20 cellular contexts compared by ENCODE assay signal in genomic region chr17:74904687-74905409, GRCh38. TPM values are rescaled to one million over a fixed set of nuclear protein-coding genes. Genes with fewer than 3 reads are reported as not detected.
DNase-seq lines count a peak whose midpoint lies in the region; ATAC-seq lines count a peak whose summit lies in the region.
"Had no signal": no experiment of that assay in that cellular context is flagged by ENCODE, and none has a peak within 500 bp of the region (broad histone marks: within the 10 kb centered on the region; RNA-seq: fewer than 3 reads in every experiment).

No MANE protein-coding gene starts in this region.

- H3K18ac ChIP-seq in trophoblast cell (ENCODE audit: low read length), result no peak overlapping the region

- H3K27ac Mint-ChIP-seq in activated T-cell treated with anti-CD3 and anti-CD28 coated beads, Interleukin-2, amount 50 U/mL, for 72 hours, result no peak overlapping the region
- no peak overlapping the region for H3K27ac Mint-ChIP-seq in activated T-helper 17 cell treated with anti-CD3 and anti-CD28 coated beads, Interleukin-2, amount 50 U/mL, for 72 hours
- H3K27ac Mint-ChIP-seq: CD4-positive, CD25-positive, alpha-beta regulatory T cell had no signal

- H3K4me1 Mint-ChIP-seq in activated T-cell treated with anti-CD3 and anti-CD28 coated beads, Interleukin-2, amount 50 U/mL, for 72 hours (ENCODE audit: low read depth), result no peaks in the 10 kb centered on the region
- H3K4me1 Mint-ChIP-seq in activated T-helper 17 cell treated with anti-CD3 and anti-CD28 coated beads, Interleukin-2, amount 50 U/mL, for 72 hours, result no peaks in the 10 kb centered on the region

- H2AK5ac ChIP-seq in trophoblast cell (ENCODE audit: low read length), result no peak overlapping the region

- H3K36me3 Mint-ChIP-seq in activated T-cell treated with anti-CD3 and anti-CD28 coated beads, Interleukin-2, amount 50 U/mL, for 72 hours (ENCODE audit: insufficient read depth in 2 of 2), result no peaks in the 10 kb centered on the region
- H3K36me3 Mint-ChIP-seq in activated T-helper 17 cell treated with anti-CD3 and anti-CD28 coated beads, Interleukin-2, amount 50 U/mL, for 72 hours (ENCODE audit: low read depth), result no peaks in the 10 kb centered on the region
- H3K36me3 Mint-ChIP-seq: CD4-positive, CD25-positive, alpha-beta regulatory T cell had no signal

- no peak overlapping the region for H3K14ac ChIP-seq in trophoblast cell (ENCODE audit: low read length)

- H3K4me3 Mint-ChIP-seq in activated T-cell treated with anti-CD3 and anti-CD28 coated beads, Interleukin-2, amount 50 U/mL, for 72 hours, result no peak overlapping the region
- no peak overlapping the region for H3K4me3 Mint-ChIP-seq in activated T-helper 17 cell treated with anti-CD3 and anti-CD28 coated beads, Interleukin-2, amount 50 U/mL, for 72 hours
- H3K4me3 Mint-ChIP-seq: CD4-positive, CD25-positive, alpha-beta regulatory T cell had no signal

- H4K91ac ChIP-seq in trophoblast cell (ENCODE audit: low read depth, low read length), result no peak overlapping the region

- no peak overlapping the region for H2BK5ac ChIP-seq in trophoblast cell (ENCODE audit: low read depth, low read length, poor library complexity)

- no peak overlapping the region for H4K12ac ChIP-seq in trophoblast cell (ENCODE audit: low read depth, low read length)

- peaks cover 7% of the 10 kb centered on the region for H3K9me3 ChIP-seq in trophoblast cell (ENCODE audit: insufficient read depth, low read depth, low read length)

- ATAC-seq in activated T-cell treated with anti-CD3 and anti-CD28 coated beads, Interleukin-2, amount 50 U/mL, for 72 hours (replicated peaks in 1 of 2), result peak; percentile 76 to 94
- ATAC-seq in activated T-helper 17 cell treated with anti-CD3 and anti-CD28 coated beads, Interleukin-2, amount 50 U/mL, for 72 hours (replicated peaks), result peak; percentile 43
- peak; percentile 17 for ATAC-seq in esophagus mucosa

- H3K27me3 Mint-ChIP-seq in activated T-cell treated with anti-CD3 and anti-CD28 coated beads, Interleukin-2, amount 50 U/mL, for 72 hours (ENCODE audit: low read depth), result peaks cover 19% of the 10 kb centered on the region
- peaks cover 5% of the 10 kb centered on the region for H3K27me3 Mint-ChIP-seq in activated T-helper 17 cell treated with anti-CD3 and anti-CD28 coated beads, Interleukin-2, amount 50 U/mL, for 72 hours

- H3K4me1 ChIP-seq in trophoblast cell (ENCODE audit: control insufficient read depth in 1 of 2, insufficient read depth in 2 of 2, low read length in 2 of 2), result peaks cover 8 to 16% of the 10 kb centered on the region in 2 experiments

- H3K27me3 ChIP-seq in trophoblast cell (ENCODE audit: insufficient read depth, low read length), result no peaks in the 10 kb centered on the region

- no peak overlapping the region for H4K8ac ChIP-seq in trophoblast cell (ENCODE audit: low read depth, low read length)

- peak overlapping the region; percentile 3 for H3K9ac ChIP-seq in trophoblast cell (ENCODE audit: low read length)

- H3K4me3 ChIP-seq in trophoblast cell (ENCODE audit: low read depth, low read length), result no peak overlapping the region
- H3K4me3 ChIP-seq: PC-9 had no signal

- H3K36me3 ChIP-seq in trophoblast cell (ENCODE audit: control insufficient read depth in 1 of 2, insufficient read depth in 2 of 2, low read length in 2 of 2), result no peaks in the 10 kb centered on the region

- H3K23ac ChIP-seq in trophoblast cell (ENCODE audit: low read length), result peak overlapping the region; percentile 24

- no peak overlapping the region for H3K4me2 ChIP-seq in trophoblast cell (ENCODE audit: low read length)
- H3K4me2 ChIP-seq: PC-9 had no signal

- H2BK12ac ChIP-seq in trophoblast cell (ENCODE audit: low read length), result no peak overlapping the region

- no CpG with 5 or more reads among the region's 7 CpGs for WGBS in trophoblast cell (ENCODE audit: extremely low coverage, insufficient coverage, insufficient read length)

- H3K79me2 ChIP-seq in trophoblast cell (ENCODE audit: control insufficient read depth, insufficient read depth, low read length, poor library complexity), result no peaks in the 10 kb centered on the region

- no peak overlapping the region for H3K4ac ChIP-seq in trophoblast cell (ENCODE audit: low read depth, low read length)

- no peaks in the 10 kb centered on the region for H3K9me3 Mint-ChIP-seq in activated T-cell treated with anti-CD3 and anti-CD28 coated beads, Interleukin-2, amount 50 U/mL, for 72 hours
- no peaks in the 10 kb centered on the region for H3K9me3 Mint-ChIP-seq in activated T-helper 17 cell treated with anti-CD3 and anti-CD28 coated beads, Interleukin-2, amount 50 U/mL, for 72 hours
- H3K9me3 Mint-ChIP-seq: CD4-positive, CD25-positive, alpha-beta regulatory T cell had no signal

- H3K27ac ChIP-seq in trophoblast cell (ENCODE audit: low read depth, low read length), result no peak overlapping the region
- H3K27ac ChIP-seq: PC-9 had no signal

- H3K79me1 ChIP-seq in trophoblast cell (ENCODE audit: low read length), result peaks cover 6% of the 10 kb centered on the region

- H2BK120ac ChIP-seq in trophoblast cell (ENCODE audit: insufficient read depth, low read length, poor library complexity), result no peak overlapping the region

- no peak overlapping the region for H2AFZ ChIP-seq in trophoblast cell (ENCODE audit: insufficient read depth, low read length, poor library complexity)
- H2AFZ ChIP-seq: PC-9 had no signal

- peak; percentile 25 to 29 for DNase-seq in activated T-cell treated with anti-CD3 and anti-CD28 coated beads, Interleukin-2, amount 50 U/mL, for 72 hours
- no peak for DNase-seq in activated T-cell treated with anti-CD3 and anti-CD28 coated beads, Interleukin-2, amount 50 U/mL, for 1 hour
- DNase-seq in trophoblast cell (no peak), kidney tubule cell (ENCODE audit: low spot score) (no peak), DMS153 treated with DMSO at 0.1 percent for 48 hours (lab: John Stamatoyannopoulos, UW; ENCODE audit: unreplicated experiment) (no peak)
- DNase-seq: CD4-positive, CD25-positive, alpha-beta regulatory T cell; DMS79; GOT3; KBM-7; NCI-H1092; NCI-H1436; NCI-H1930; NCI-H748 treated with DMSO at 0.1 percent for 48 hours; PC-9; RPMI8226; SHP77 had no signal

RNA-seq across cellular contexts. Expression of gene FADS6, which starts 11.4 kb away (rescaled TPM):
- not detected for total RNA-seq in activated T-cell treated with anti-CD3 and anti-CD28 coated beads, Interleukin-2, amount 50 U/mL, for 72 hours
- total RNA-seq in activated T-helper 17 cell treated with anti-CD3 and anti-CD28 coated beads, Interleukin-2, amount 50 U/mL, for 72 hours, result not detected
- 1.4 TPM for total RNA-seq in esophagus mucosa
- 0.22 and 0.35 TPM in 2 replicates for polyA plus RNA-seq in trophoblast cell (2013)
- total RNA-seq: CD4-positive, CD25-positive, alpha-beta regulatory T cell; NCI-H460; PC-9 had no signal
- polyA plus RNA-seq: BJ; CD4-positive, CD25-positive, alpha-beta regulatory T cell had no signal

RNA-seq across cellular contexts. Expression of gene USH1G, which starts 18.2 kb away (rescaled TPM):
- not detected for total RNA-seq in activated T-cell treated with anti-CD3 and anti-CD28 coated beads, Interleukin-2, amount 50 U/mL, for 72 hours
- total RNA-seq in activated T-helper 17 cell treated with anti-CD3 and anti-CD28 coated beads, Interleukin-2, amount 50 U/mL, for 72 hours, result not detected
- 6.4 TPM for total RNA-seq in esophagus mucosa
- 0.04 and 0.05 TPM in 2 replicates for polyA plus RNA-seq in trophoblast cell (2013)
- total RNA-seq: CD4-positive, CD25-positive, alpha-beta regulatory T cell; NCI-H460 had no signal
- polyA plus RNA-seq: BJ; CD4-positive, CD25-positive, alpha-beta regulatory T cell had no signal

RNA-seq across cellular contexts. Expression of gene OTOP2, which starts 19.2 kb away (rescaled TPM):
- not detected for total RNA-seq in activated T-cell treated with anti-CD3 and anti-CD28 coated beads, Interleukin-2, amount 50 U/mL, for 72 hours
- not detected for total RNA-seq in activated T-helper 17 cell treated with anti-CD3 and anti-CD28 coated beads, Interleukin-2, amount 50 U/mL, for 72 hours
- total RNA-seq in esophagus mucosa, result 0.36 TPM
- not detected in 2 replicates for polyA plus RNA-seq in trophoblast cell (2013)
- total RNA-seq: CD4-positive, CD25-positive, alpha-beta regulatory T cell; NCI-H460; PC-9 had no signal
- polyA plus RNA-seq: BJ; CD4-positive, CD25-positive, alpha-beta regulatory T cell had no signal

RNA-seq across cellular contexts. Expression of gene OTOP3, which starts 30.9 kb away (rescaled TPM):
- not detected for total RNA-seq in activated T-cell treated with anti-CD3 and anti-CD28 coated beads, Interleukin-2, amount 50 U/mL, for 72 hours
- total RNA-seq in activated T-helper 17 cell treated with anti-CD3 and anti-CD28 coated beads, Interleukin-2, amount 50 U/mL, for 72 hours, result not detected
- total RNA-seq in esophagus mucosa, result 14.7 TPM
- polyA plus RNA-seq in trophoblast cell (2013), result not detected in 2 replicates
- total RNA-seq: CD4-positive, CD25-positive, alpha-beta regulatory T cell; NCI-H460; PC-9 had no signal
- polyA plus RNA-seq: BJ; CD4-positive, CD25-positive, alpha-beta regulatory T cell had no signal

RNA-seq across cellular contexts. Expression of gene FDXR, which starts 32.1 kb away (rescaled TPM):
- 10 to 100 TPM; 44.3 to 79.7 TPM for total RNA-seq in activated T-cell treated with anti-CD3 and anti-CD28 coated beads, Interleukin-2, amount 50 U/mL, for 72 hours
- 10 to 100 TPM; 56.7 to 58.4 TPM for total RNA-seq in activated T-helper 17 cell treated with anti-CD3 and anti-CD28 coated beads, Interleukin-2, amount 50 U/mL, for 72 hours
- 31.5 TPM for total RNA-seq in esophagus mucosa
- polyA plus RNA-seq in trophoblast cell (2013), result 12.9 and 13.4 TPM in 2 replicates

Comparison
In these comparisons a context has a peak if more than half of its experiments do, and no peak if none do; other contexts are left out.
1. DNase-seq: peak in activated T-cell treated with anti-CD3 and anti-CD28 coated beads, Interleukin-2, amount 50 U/mL, for 72 hours (2 of 2); none in activated T-cell treated with anti-CD3 and anti-CD28 coated beads, Interleukin-2, amount 50 U/mL, for 1 hour (single experiment), trophoblast cell (0 of 2), kidney tubule cell (single experiment) and DMS153 treated with DMSO at 0.1 percent for 48 hours (single experiment).
2. ATAC-seq: peak in every context shown above with its lines; median percentile 85 in activated T-cell treated with anti-CD3 and anti-CD28 coated beads, Interleukin-2, amount 50 U/mL, for 72 hours; 43 in activated T-helper 17 cell treated with anti-CD3 and anti-CD28 coated beads, Interleukin-2, amount 50 U/mL, for 72 hours; 17 in esophagus mucosa.